ENCODE assay signal across 15 cellular contexts in the genomic region with DNA sequence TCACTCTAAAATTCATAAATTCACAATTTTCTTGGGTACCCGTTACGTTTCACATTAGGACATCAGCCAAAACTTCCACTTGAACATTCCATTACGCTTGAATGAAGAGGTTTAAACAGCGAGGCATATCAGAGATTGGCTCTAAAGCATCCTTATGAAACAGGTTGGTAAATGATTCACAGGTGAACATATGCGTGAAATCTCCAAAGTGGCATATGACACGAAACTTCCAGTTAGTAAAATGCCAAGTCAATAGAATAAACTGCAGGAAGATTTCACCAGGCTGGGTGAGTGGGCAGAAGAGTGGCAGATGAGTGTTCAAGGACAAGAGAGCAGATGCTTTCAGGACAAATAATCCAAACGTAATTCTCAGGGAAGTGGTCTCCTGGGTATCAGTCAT. TPM values are rescaled to one million over a fixed set of nuclear protein-coding genes. Genes with fewer than 3 reads are reported as not detected.
DNase-seq lines count a peak whose midpoint lies in the region; ATAC-seq, FAIRE-seq and TF ChIP-seq lines count a peak whose summit lies in the region.
"Had no signal": no experiment of that assay in that cellular context is flagged by ENCODE, and none has a peak within 500 bp of the region (broad histone marks: within the 10 kb centered on the region; RNA-seq: fewer than 3 reads in every experiment).

No MANE protein-coding gene starts in this region.

- H3K27me3 ChIP-seq in HCT116 (ENCODE audit: insufficient read depth, low read length), result no peaks in the 10 kb centered on the region
- H3K27me3 ChIP-seq: brain microvascular endothelial cell had no signal

- peak; percentile 34 for DNase-seq in D341Med (ENCODE audit: low spot score)
- no peak for DNase-seq in HCT116 (ENCODE audit: low read depth, low spot score)
- peak; percentile 99 for DNase-seq in RCC 7860 (ENCODE audit: low spot score)
- peak; percentile 100 for DNase-seq in kidney tubule cell (ENCODE audit: low spot score)
- DNase-seq in NCI-H526 treated with DMSO at 0.1 percent for 48 hours (lab: John Stamatoyannopoulos, UW), result no peak
- DNase-seq in midbrain (lab: John Stamatoyannopoulos, UW), result no peak
- DNase-seq: activated CD8-positive, alpha-beta T cell treated with anti-CD3 and anti-CD28 coated beads for 36 hours; brain microvascular endothelial cell; foreskin melanocyte; T-helper 9 cell had no signal

- TF ChIP-seq RAD21 in HCT116 (IDR thresholded peaks at IDR 0.05; ENCODE audit: low read depth), result no peak

- FAIRE-seq in RCC 7860 (lab: Jason Lieb, UNC), result peak; percentile 100
- FAIRE-seq: GM18507, H1 had no signal

- no peak overlapping the region for H2AFZ ChIP-seq in HCT116 (ENCODE audit: low read depth, low read length, poor library complexity, severe bottlenecking)

- POLR2A ChIA-PET in HCT116 (lab: Charles Lee), result no interaction called here

- no peaks in the 10 kb centered on the region for H3K9me2 ChIP-seq in HCT116 (ENCODE audit: insufficient read depth)

- intact Hi-C loops in HCT116 (cut with micrococcal nuclease), result no loop called here

- H3K9ac ChIP-seq in HCT116 (ENCODE audit: low read length), result no peak overlapping the region

- no TSS peak for BruUV-seq in HCT116 (replicated peaks; lab: Mats Ljungman, UMichigan)

- CTCF ChIA-PET in HCT116 (lab: Charles Lee), result no interaction called here

- H3K4me3 ChIP-seq in HCT116 (replicated peaks in 1 of 2; ENCODE audit: low read depth in 1 of 2, low read length in 2 of 2), result no peak overlapping the region

- H3K9me3 ChIP-seq in HCT116 (ENCODE audit: control insufficient read depth in 1 of 2, insufficient read depth in 1 of 2, low read depth in 1 of 2, low read length in 2 of 2), result no peaks in the 10 kb centered on the region

- H3K36me3 ChIP-seq in HCT116 (ENCODE audit: control insufficient read depth in 1 of 2, insufficient read depth in 2 of 2, low read length in 2 of 2), result no peaks in the 10 kb centered on the region
- H3K36me3 ChIP-seq: brain microvascular endothelial cell had no signal

- no peak for TF ChIP-seq POLR2A in HCT116 (IDR thresholded peaks at IDR 0.05; ENCODE audit: borderline replicate concordance, extremely low read depth, insufficient read depth, insufficient read length)

- peaks cover 18 to 62% of the 10 kb centered on the region in 2 experiments for H3K4me1 ChIP-seq in HCT116 (ENCODE audit: control insufficient read depth in 1 of 2, insufficient read depth in 2 of 2, low read length in 2 of 2)

- H4K20me1 ChIP-seq in HCT116 (ENCODE audit: insufficient read depth), result no peaks in the 10 kb centered on the region

- H3K4me2 ChIP-seq in HCT116 (ENCODE audit: low read length), result 0 out of 2 replicates have a peak overlapping the region, but pooled peaks have one; percentile 10

- no peak for TF ChIP-seq CTCF in HCT116 (IDR thresholded peaks at IDR 0.05 in 2 of 3, conservative IDR thresholded peaks at IDR 0.05 in 1 of 3; ENCODE audit: borderline replicate concordance in 1 of 3, insufficient read depth in 1 of 3, low read depth in 2 of 3, low read length in 2 of 3)

- no peaks in the 10 kb centered on the region for H3K79me2 ChIP-seq in HCT116 (ENCODE audit: insufficient read depth, low read length)

- H3K27ac ChIP-seq in HCT116 (ENCODE audit: low read depth, low read length), result no peak overlapping the region
- H3K27ac ChIP-seq: brain microvascular endothelial cell, C4-2B had no signal

- RAD21 ChIA-PET in HCT116 (lab: Charles Lee; ENCODE audit: low non-redundant PET in 1 of 2, low total read pairs in 2 of 2, uncharacterized antibody in 2 of 2, unreplicated experiment in 2 of 2), result no interaction called here

- ATAC-seq in HCT116 (no peak), HG02870 (IDR thresholded peaks at IDR 0.05; ENCODE audit: unreplicated experiment) (no peak), HG02759 (IDR thresholded peaks at IDR 0.05; ENCODE audit: unreplicated experiment) (no peak)
- ATAC-seq: activated CD8-positive, alpha-beta T cell treated with anti-CD3 and anti-CD28 coated beads for 36 hours had no signal

TF ChIP-seq in HCT116, 20 proteins besides CTCF, POLR2A, EP300 and RAD21:
- TF ChIP-seq, protein P1, sequence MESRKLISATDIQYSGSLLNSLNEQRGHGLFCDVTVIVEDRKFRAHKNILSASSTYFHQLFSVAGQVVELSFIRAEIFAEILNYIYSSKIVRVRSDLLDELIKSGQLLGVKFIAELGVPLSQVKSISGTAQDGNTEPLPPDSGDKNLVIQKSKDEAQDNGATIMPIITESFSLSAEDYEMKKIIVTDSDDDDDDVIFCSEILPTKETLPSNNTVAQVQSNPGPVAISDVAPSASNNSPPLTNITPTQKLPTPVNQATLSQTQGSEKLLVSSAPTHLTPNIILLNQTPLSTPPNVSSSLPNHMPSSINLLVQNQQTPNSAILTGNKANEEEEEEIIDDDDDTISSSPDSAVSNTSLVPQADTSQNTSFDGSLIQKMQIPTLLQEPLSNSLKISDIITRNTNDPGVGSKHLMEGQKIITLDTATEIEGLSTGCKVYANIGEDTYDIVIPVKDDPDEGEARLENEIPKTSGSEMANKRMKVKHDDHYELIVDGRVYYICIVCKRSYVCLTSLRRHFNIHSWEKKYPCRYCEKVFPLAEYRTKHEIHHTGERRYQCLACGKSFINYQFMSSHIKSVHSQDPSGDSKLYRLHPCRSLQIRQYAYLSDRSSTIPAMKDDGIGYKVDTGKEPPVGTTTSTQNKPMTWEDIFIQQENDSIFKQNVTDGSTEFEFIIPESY (IDR thresholded peaks at IDR 0.05; ENCODE audit: extremely low read depth, insufficient replicate concordance, low read length), result no peak
- no peak for TF ChIP-seq SP1 (IDR thresholded peaks at IDR 0.05; ENCODE audit: low read depth)
- TF ChIP-seq EZH2 (IDR thresholded peaks at IDR 0.05), result no peak
- no peak for TF ChIP-seq EZH2phosphoT487 (IDR thresholded peaks at IDR 0.05; ENCODE audit: borderline replicate concordance)
- no peak for TF ChIP-seq EGR1 (IDR thresholded peaks at IDR 0.05; ENCODE audit: low read depth)
- TF ChIP-seq ZFX (IDR thresholded peaks at IDR 0.05), result no peak
- TF ChIP-seq, protein P2, sequence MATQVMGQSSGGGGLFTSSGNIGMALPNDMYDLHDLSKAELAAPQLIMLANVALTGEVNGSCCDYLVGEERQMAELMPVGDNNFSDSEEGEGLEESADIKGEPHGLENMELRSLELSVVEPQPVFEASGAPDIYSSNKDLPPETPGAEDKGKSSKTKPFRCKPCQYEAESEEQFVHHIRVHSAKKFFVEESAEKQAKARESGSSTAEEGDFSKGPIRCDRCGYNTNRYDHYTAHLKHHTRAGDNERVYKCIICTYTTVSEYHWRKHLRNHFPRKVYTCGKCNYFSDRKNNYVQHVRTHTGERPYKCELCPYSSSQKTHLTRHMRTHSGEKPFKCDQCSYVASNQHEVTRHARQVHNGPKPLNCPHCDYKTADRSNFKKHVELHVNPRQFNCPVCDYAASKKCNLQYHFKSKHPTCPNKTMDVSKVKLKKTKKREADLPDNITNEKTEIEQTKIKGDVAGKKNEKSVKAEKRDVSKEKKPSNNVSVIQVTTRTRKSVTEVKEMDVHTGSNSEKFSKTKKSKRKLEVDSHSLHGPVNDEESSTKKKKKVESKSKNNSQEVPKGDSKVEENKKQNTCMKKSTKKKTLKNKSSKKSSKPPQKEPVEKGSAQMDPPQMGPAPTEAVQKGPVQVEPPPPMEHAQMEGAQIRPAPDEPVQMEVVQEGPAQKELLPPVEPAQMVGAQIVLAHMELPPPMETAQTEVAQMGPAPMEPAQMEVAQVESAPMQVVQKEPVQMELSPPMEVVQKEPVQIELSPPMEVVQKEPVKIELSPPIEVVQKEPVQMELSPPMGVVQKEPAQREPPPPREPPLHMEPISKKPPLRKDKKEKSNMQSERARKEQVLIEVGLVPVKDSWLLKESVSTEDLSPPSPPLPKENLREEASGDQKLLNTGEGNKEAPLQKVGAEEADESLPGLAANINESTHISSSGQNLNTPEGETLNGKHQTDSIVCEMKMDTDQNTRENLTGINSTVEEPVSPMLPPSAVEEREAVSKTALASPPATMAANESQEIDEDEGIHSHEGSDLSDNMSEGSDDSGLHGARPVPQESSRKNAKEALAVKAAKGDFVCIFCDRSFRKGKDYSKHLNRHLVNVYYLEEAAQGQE (IDR thresholded peaks at IDR 0.05; ENCODE audit: low read depth), result no peak
- TF ChIP-seq SIN3A (IDR thresholded peaks at IDR 0.05; ENCODE audit: low read depth), result no peak
- TF ChIP-seq YY1 (IDR thresholded peaks at IDR 0.05; ENCODE audit: extremely low read depth, insufficient replicate concordance, low read depth, low read length), result no peak
- TF ChIP-seq, protein P3, sequence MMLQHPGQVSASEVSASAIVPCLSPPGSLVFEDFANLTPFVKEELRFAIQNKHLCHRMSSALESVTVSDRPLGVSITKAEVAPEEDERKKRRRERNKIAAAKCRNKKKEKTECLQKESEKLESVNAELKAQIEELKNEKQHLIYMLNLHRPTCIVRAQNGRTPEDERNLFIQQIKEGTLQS (IDR thresholded peaks at IDR 0.05), result no peak
- TF ChIP-seq CBX3 (IDR thresholded peaks at IDR 0.05; ENCODE audit: low read depth), result no peak
- TF ChIP-seq POLR2AphosphoS5 (IDR thresholded peaks at IDR 0.05; ENCODE audit: low read depth, low read length), result no peak

RNA-seq across cellular contexts. Expression of a gene that starts 33.9 kb away (rescaled TPM):
- 97.4 TPM for total RNA-seq in HCT116 (2021; ENCODE audit: unreplicated experiment)
- polyA plus RNA-seq in HCT116 (2012), result 21.7 and 26.3 TPM in 2 replicates

Comparison
In these comparisons a context has a peak if more than half of its experiments do, and no peak if none do; other contexts are left out.
1. DNase-seq: peak in D341Med (single experiment), RCC 7860 (single experiment) and kidney tubule cell (single experiment); none in HCT116 (single experiment), NCI-H526 treated with DMSO at 0.1 percent for 48 hours (single experiment) and midbrain (single experiment).